ENCODE assay signal across 1 cellular context in the genomic region with DNA sequence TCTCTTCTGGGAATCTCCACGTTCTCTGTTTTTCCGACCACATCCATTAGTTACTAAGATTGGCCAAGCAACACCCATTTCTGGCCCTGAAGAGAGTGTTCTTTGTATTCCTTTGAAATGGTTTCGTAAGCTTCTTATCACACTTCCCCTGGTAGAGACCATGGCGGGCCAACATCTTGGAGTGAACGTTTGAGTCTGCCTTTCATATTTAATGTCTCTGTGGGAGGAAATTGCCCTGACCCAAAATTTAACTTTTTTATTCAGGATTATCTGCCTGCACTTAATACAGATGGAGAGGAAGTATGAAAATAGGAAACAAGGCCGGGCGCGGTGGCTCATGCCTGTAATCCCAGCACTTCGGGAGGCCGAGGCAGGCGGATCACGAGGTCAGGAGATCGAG.
TF ChIP-seq lines count a peak whose summit lies in the region.

No MANE protein-coding gene starts in this region.

TF ChIP-seq in GM23338, 12 proteins besides CTCF, POLR2A, EP300 and RAD21 (continued from another document):
- no peak for TF ChIP-seq ZNF462 (CRISPR knock-in tag; IDR thresholded peaks at IDR 0.05)
- TF ChIP-seq NANOG (IDR thresholded peaks at IDR 0.05; ENCODE audit: borderline replicate concordance), result no peak
- no peak for TF ChIP-seq CREB1 (CRISPR knock-in tag; IDR thresholded peaks at IDR 0.05; ENCODE audit: low read depth)
- TF ChIP-seq, protein P1, sequence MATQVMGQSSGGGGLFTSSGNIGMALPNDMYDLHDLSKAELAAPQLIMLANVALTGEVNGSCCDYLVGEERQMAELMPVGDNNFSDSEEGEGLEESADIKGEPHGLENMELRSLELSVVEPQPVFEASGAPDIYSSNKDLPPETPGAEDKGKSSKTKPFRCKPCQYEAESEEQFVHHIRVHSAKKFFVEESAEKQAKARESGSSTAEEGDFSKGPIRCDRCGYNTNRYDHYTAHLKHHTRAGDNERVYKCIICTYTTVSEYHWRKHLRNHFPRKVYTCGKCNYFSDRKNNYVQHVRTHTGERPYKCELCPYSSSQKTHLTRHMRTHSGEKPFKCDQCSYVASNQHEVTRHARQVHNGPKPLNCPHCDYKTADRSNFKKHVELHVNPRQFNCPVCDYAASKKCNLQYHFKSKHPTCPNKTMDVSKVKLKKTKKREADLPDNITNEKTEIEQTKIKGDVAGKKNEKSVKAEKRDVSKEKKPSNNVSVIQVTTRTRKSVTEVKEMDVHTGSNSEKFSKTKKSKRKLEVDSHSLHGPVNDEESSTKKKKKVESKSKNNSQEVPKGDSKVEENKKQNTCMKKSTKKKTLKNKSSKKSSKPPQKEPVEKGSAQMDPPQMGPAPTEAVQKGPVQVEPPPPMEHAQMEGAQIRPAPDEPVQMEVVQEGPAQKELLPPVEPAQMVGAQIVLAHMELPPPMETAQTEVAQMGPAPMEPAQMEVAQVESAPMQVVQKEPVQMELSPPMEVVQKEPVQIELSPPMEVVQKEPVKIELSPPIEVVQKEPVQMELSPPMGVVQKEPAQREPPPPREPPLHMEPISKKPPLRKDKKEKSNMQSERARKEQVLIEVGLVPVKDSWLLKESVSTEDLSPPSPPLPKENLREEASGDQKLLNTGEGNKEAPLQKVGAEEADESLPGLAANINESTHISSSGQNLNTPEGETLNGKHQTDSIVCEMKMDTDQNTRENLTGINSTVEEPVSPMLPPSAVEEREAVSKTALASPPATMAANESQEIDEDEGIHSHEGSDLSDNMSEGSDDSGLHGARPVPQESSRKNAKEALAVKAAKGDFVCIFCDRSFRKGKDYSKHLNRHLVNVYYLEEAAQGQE (IDR thresholded peaks at IDR 0.05; ENCODE audit: unreplicated experiment), result no peak
- TF ChIP-seq, protein P2, sequence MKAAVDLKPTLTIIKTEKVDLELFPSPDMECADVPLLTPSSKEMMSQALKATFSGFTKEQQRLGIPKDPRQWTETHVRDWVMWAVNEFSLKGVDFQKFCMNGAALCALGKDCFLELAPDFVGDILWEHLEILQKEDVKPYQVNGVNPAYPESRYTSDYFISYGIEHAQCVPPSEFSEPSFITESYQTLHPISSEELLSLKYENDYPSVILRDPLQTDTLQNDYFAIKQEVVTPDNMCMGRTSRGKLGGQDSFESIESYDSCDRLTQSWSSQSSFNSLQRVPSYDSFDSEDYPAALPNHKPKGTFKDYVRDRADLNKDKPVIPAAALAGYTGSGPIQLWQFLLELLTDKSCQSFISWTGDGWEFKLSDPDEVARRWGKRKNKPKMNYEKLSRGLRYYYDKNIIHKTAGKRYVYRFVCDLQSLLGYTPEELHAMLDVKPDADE (IDR thresholded peaks at IDR 0.05), result no peak
- no peak for TF ChIP-seq JUNB (IDR thresholded peaks at IDR 0.05; ENCODE audit: unreplicated experiment)
- no peak for TF ChIP-seq EZH2phosphoT487 (IDR thresholded peaks at IDR 0.05; ENCODE audit: unreplicated experiment)
- no peak for TF ChIP-seq ZNF114 (CRISPR knock-in tag; IDR thresholded peaks at IDR 0.05)
